ENCODE assay signal across 8 cellular contexts in the genomic region with DNA sequence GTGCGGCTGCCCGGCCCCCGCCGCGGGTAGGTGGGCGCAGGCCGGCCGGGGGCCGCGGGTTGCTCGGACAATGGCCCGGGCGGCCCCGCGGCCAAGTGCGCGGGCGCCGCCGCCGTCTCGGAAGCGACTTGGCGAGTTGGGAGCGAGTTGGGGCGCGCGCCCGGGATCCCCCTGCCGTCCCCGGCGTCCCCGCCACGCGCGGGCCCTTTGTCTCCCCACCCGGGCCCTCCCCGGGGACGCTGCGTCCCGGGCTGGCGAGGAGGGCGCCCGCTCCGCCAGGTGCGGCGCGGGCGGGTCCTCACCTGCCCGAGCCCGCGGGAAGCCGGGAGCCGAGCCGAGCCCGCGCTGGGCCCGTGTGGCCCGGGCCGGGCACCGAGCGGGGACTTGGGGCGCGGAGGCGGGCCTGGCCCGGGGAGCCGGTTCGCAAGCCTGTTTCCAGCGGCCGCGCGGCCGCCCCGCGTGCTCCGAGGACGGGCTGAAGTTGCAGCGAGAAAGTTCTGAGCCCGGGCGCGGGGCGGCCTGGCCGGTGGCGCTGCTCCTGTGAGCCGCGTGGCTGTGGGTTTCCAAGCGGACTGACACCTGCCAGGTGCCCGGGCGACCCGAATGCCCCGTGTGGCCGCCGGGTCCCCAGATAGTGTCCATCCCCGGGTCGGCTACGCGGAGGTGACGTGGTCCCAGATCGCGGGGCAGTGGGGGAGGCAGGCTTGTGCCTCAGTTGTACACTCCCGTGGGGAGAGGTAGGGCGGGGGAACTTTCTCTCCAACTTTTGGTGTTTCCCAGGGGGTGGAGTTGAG. TPM values are rescaled to one million over a fixed set of nuclear protein-coding genes. Genes with fewer than 3 reads are reported as not detected.
DNase-seq lines count a peak whose midpoint lies in the region; TF ChIP-seq lines count a peak whose summit lies in the region.

No MANE protein-coding gene starts in this region.

- H3K27ac ChIP-seq in MM.1S (ENCODE audit: low read length): no peak overlapping the region
- peak overlapping the region; percentile 83 to 85 for H3K27ac ChIP-seq in breast epithelium
- H3K27ac ChIP-seq in liver (ENCODE audit: low read depth in 1 of 2, low read length in 2 of 2): peak overlapping the region; percentile 92 to 95
- no peak overlapping the region for H3K27ac ChIP-seq in thymus (ENCODE audit: low read depth)

- H3K36me3 ChIP-seq in MM.1S (replicated peaks; ENCODE audit: insufficient read depth, low read length): no peaks in the 10 kb centered on the region
- H3K36me3 ChIP-seq in breast epithelium: no peaks in the 10 kb centered on the region
- H3K36me3 ChIP-seq in liver (ENCODE audit: control insufficient read depth in 4 of 4, insufficient read depth in 3 of 4, low read depth in 1 of 4, low read length in 3 of 4): no peaks in the 10 kb centered on the region
- H3K36me3 ChIP-seq in thymus (ENCODE audit: control insufficient read depth, insufficient read depth): no peaks in the 10 kb centered on the region

- peak overlapping the region; percentile 82 for H3K4me2 ChIP-seq in MM.1S (ENCODE audit: low read depth, low read length)

- peak; percentile 55 for DNase-seq in GM10248 (ENCODE audit: extremely low spot score)
- peak; percentile 20 for DNase-seq in MM.1S
- no peak for DNase-seq in breast epithelium (ENCODE audit: low spot score in 2 of 2)
- no peak for DNase-seq in Kasumi-1 (lab: John Stamatoyannopoulos, UW)
- no peak for DNase-seq in NCI-H446 (lab: John Stamatoyannopoulos, UW)
- no peak for DNase-seq in KG1 (lab: John Stamatoyannopoulos, UW)

- TF ChIP-seq CTCF in GM10248 (IDR thresholded peaks at IDR 0.05; ENCODE audit: control extremely low read depth, extremely low read depth, low read depth, missing control alignments) (no peak), MM.1S (IDR thresholded peaks at IDR 0.05; ENCODE audit: low read length) (no peak), breast epithelium (IDR thresholded peaks at IDR 0.05) (no peak), liver (IDR thresholded peaks at IDR 0.05; ENCODE audit: low read depth, low read length, missing input control) (no peak)

- peak overlapping the region; percentile 25 for H2AFZ ChIP-seq in MM.1S (ENCODE audit: low read length)

- no peaks in the 10 kb centered on the region for H3K9me2 ChIP-seq in MM.1S (replicated peaks; ENCODE audit: insufficient read depth, low read length)

- H3F3A ChIP-seq in MM.1S (ENCODE audit: insufficient read depth, low read length): peaks cover 14% of the 10 kb centered on the region; the same call in 1 of the 2 replicates

- TF ChIP-seq RAD21 in liver (IDR thresholded peaks at IDR 0.05): no peak

- intact Hi-C loops in breast epithelium (cut with DNase I; ENCODE audit: low total_unique reads): no loop called here

- peaks cover 38% of the 10 kb centered on the region for H3K79me2 ChIP-seq in MM.1S (ENCODE audit: low read length)

- H3K9ac ChIP-seq in MM.1S (ENCODE audit: low read length) (peak overlapping the region; percentile 40), liver (ENCODE audit: low read depth in 1 of 2, low read length in 2 of 2) (peak overlapping the region; percentile 80 to 92)

- CTCF ChIA-PET in GM10248 (lab: Yijun Ruan, JAX): interaction anchor here (1.4 kb wide), 1 partner anchor 57 kb away, joined by 3 read pairs; no protein-coding TSS in a partner anchor

- H3K9me3 ChIP-seq in MM.1S (replicated peaks; ENCODE audit: insufficient read depth, low read length) (no peaks in the 10 kb centered on the region), breast epithelium (no peaks in the 10 kb centered on the region), liver (ENCODE audit: control insufficient read depth in 4 of 4, low read length in 3 of 4) (no peaks in the 10 kb centered on the region), thymus (ENCODE audit: control insufficient read depth) (no peaks in the 10 kb centered on the region)

- H3K4me1 ChIP-seq in MM.1S (ENCODE audit: low read length) (peaks cover 7% of the 10 kb centered on the region), breast epithelium (peaks cover 2 to 11% of the 10 kb centered on the region in 2 donors), liver (ENCODE audit: control insufficient read depth in 4 of 4, insufficient read depth in 4 of 4, low read length in 3 of 4) (peaks cover 15 to 35% (median 25%) of the 10 kb centered on the region in 4 donors), thymus (ENCODE audit: control insufficient read depth, insufficient read depth, low read length) (peaks cover 20% of the 10 kb centered on the region)

- H3K27me3 ChIP-seq in MM.1S (replicated peaks; ENCODE audit: insufficient read depth, low read length) (no peaks in the 10 kb centered on the region), breast epithelium (no peaks in the 10 kb centered on the region), liver (ENCODE audit: control insufficient read depth in 4 of 4, insufficient read depth in 4 of 4, low read length in 3 of 4) (no peaks in the 10 kb centered on the region), thymus (ENCODE audit: control insufficient read depth, insufficient read depth) (no peaks in the 10 kb centered on the region)

- WGBS in liver: under 1% methylated on average over 102 of the region's 102 CpGs
- under 1% methylated on average over 102 of the region's 102 CpGs for WGBS in thymus

- TF ChIP-seq POLR2A in breast epithelium (IDR thresholded peaks at IDR 0.05): no peak

- POLR2A ChIA-PET in GM10248 (lab: Yijun Ruan, JAX): no interaction called here

- H3K4me3 ChIP-seq in MM.1S (ENCODE audit: low read length): peak overlapping the region; percentile 62
- peak overlapping the region; percentile 61 to 96 (median 77) for H3K4me3 ChIP-seq in breast epithelium
- H3K4me3 ChIP-seq in liver (ENCODE audit: low read depth in 1 of 3, low read length in 3 of 3): peak overlapping the region; percentile 45 to 87 (median 87)
- peak overlapping the region; percentile 83 for H3K4me3 ChIP-seq in thymus (ENCODE audit: low read length)

- no peaks in the 10 kb centered on the region for H4K20me1 ChIP-seq in MM.1S (ENCODE audit: insufficient read depth, low read length)

TF ChIP-seq in liver, 16 proteins besides CTCF, POLR2A, EP300 and RAD21:
- TF ChIP-seq JUND (IDR thresholded peaks at IDR 0.05): no peak
- TF ChIP-seq NR2F2 (IDR thresholded peaks at IDR 0.05): no peak
- TF ChIP-seq, protein P1, sequence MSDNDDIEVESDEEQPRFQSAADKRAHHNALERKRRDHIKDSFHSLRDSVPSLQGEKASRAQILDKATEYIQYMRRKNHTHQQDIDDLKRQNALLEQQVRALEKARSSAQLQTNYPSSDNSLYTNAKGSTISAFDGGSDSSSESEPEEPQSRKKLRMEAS (IDR thresholded peaks at IDR 0.05): no peak
- TF ChIP-seq FOXA2 (IDR thresholded peaks at IDR 0.05): no peak
- TF ChIP-seq HNF4A (conservative IDR thresholded peaks at IDR 0.05): no peak
- no peak for TF ChIP-seq FOXA1 (IDR thresholded peaks at IDR 0.05)
- TF ChIP-seq, protein P2, sequence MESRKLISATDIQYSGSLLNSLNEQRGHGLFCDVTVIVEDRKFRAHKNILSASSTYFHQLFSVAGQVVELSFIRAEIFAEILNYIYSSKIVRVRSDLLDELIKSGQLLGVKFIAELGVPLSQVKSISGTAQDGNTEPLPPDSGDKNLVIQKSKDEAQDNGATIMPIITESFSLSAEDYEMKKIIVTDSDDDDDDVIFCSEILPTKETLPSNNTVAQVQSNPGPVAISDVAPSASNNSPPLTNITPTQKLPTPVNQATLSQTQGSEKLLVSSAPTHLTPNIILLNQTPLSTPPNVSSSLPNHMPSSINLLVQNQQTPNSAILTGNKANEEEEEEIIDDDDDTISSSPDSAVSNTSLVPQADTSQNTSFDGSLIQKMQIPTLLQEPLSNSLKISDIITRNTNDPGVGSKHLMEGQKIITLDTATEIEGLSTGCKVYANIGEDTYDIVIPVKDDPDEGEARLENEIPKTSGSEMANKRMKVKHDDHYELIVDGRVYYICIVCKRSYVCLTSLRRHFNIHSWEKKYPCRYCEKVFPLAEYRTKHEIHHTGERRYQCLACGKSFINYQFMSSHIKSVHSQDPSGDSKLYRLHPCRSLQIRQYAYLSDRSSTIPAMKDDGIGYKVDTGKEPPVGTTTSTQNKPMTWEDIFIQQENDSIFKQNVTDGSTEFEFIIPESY (IDR thresholded peaks at IDR 0.05): no peak

RNA-seq across cellular contexts. Expression of a gene that starts 0.6 kb away (rescaled TPM):
- total RNA-seq in breast epithelium (10 to 100 TPM; 23.6 to 48.8 (median 24.5) TPM), liver (10 to 100 TPM; 53.8 to 99.3 TPM)
- polyA plus RNA-seq in liver (10 to 100 TPM; 48.9 to 88.8 TPM), thymus (22.1 TPM)

RNA-seq across cellular contexts. Expression of a gene that starts 41.2 kb away (rescaled TPM):
- total RNA-seq in breast epithelium (10 to 100 TPM; 11.4 to 22.7 (median 12.5) TPM), liver (10 to 100 TPM in 1 of 2 donors, 1 to 10 TPM in 1; 7.8 to 39.8 TPM)
- polyA plus RNA-seq in liver (10 to 100 TPM; 24.2 to 50.3 TPM), thymus (17.7 TPM)

Comparison
In these comparisons a context has a peak if more than half of its experiments do, and no peak if none do; other contexts are left out.
1. DNase-seq: peak in GM10248 (single experiment) and MM.1S (single experiment); none in breast epithelium (0 of 2), Kasumi-1 (0 of 2), NCI-H446 (0 of 2) and KG1 (single experiment).
2. H3K27ac ChIP-seq: peak in breast epithelium (2 of 2) and liver (2 of 2); none in MM.1S (single experiment) and thymus (single experiment).
3. Peak in every context shown above with its lines, with median percentiles within 50 percentile points of each other: H3K4me3 ChIP-seq.